ENCODE assay signal across 26 cellular contexts in the genomic region with DNA sequence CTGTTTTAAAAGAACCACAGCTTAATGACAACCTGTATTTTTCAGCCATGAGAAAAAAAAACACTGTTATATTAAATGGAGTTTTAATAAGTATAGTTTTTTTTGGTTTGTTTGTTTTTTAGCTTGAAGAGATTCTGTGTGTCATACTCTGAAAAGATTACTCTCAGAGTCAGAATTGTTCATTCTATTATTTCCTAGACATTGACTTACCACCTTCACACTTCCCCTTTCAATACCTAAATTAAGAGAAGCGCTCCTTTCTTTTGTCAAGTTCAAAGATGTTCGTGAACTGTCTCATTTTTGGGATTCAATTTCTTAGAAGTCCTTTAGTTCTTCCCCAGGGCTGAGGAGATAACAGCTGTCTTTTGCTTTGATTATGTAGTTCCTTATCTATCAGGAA.
"Had no signal": no experiment of that assay in that cellular context is flagged by ENCODE, and none has a peak within 500 bp of the region (broad histone marks: within the 10 kb centered on the region; RNA-seq: fewer than 3 reads in every experiment).

No MANE protein-coding gene starts in this region.

- H3K9me3 ChIP-seq: esophagus squamous epithelium, gastrocnemius medialis, left lung, lower lobe of right lung, mucosa of descending colon had no signal

- H3K4me3 ChIP-seq: esophagus squamous epithelium, gastrocnemius medialis, heart right ventricle, left lung, lower lobe of right lung, mucosa of descending colon had no signal

- DNase-seq: cortex of kidney; effector CD8-positive, alpha-beta T cell; effector memory CD8-positive, alpha-beta T cell; endodermal cell; erythroblast; esophagus squamous epithelium; foreskin fibroblast; foreskin melanocyte; gastrocnemius medialis; glutamatergic neuron; head of caudate nucleus; heart right ventricle; hippocampal formation; left cardiac atrium; left lung; left ventricle myocardium superior; lower lobe of right lung; mesenchymal stem cell; mucosa of descending colon; naive B cell; naive thymus-derived CD8-positive, alpha-beta T cell had no signal

- H3K4me1 ChIP-seq: esophagus squamous epithelium, gastrocnemius medialis, heart right ventricle, left lung, lower lobe of right lung had no signal

- ATAC-seq: effector memory CD8-positive, alpha-beta T cell; esophagus mucosa; gastrocnemius medialis; heart right ventricle; left cardiac atrium; left lung; left ventricle myocardium superior; lower lobe of right lung; mucosa of descending colon; naive thymus-derived CD8-positive, alpha-beta T cell had no signal

- H3K27ac ChIP-seq: epithelial cell of prostate, esophagus squamous epithelium, gastrocnemius medialis, heart right ventricle, left lung, lower lobe of right lung had no signal

- H3K36me3 ChIP-seq: esophagus squamous epithelium, gastrocnemius medialis, heart right ventricle, left lung, lower lobe of right lung had no signal

- H3K27me3 ChIP-seq: esophagus squamous epithelium, gastrocnemius medialis, heart right ventricle, left lung had no signal

- FAIRE-seq: endometrium, islet of Langerhans, keratinocyte had no signal
